Comparison of ENCODE assay signal across 11 cellular contexts in genomic region chr11:324131-324530, GRCh38. TPM values are rescaled to one million over a fixed set of nuclear protein-coding genes. Genes with fewer than 3 reads are reported as not detected.
DNase-seq lines count a peak whose midpoint lies in the region; ATAC-seq, FAIRE-seq and TF ChIP-seq lines count a peak whose summit lies in the region.
"Had no signal": no experiment of that assay in that cellular context is flagged by ENCODE, and none has a peak within 500 bp of the region (broad histone marks: within the 10 kb centered on the region; RNA-seq: fewer than 3 reads in every experiment).

No MANE protein-coding gene starts in this region.

- H3K23me2 ChIP-seq in H1 (ENCODE audit: low read depth, low read length): peaks cover 3% of the 10 kb centered on the region; the same call in 1 of the 2 replicates

- no peaks in the 10 kb centered on the region for H4K20me1 ChIP-seq in H1 (replicated peaks in 1 of 2; ENCODE audit: control insufficient read depth in 1 of 2, insufficient read depth in 2 of 2, low read length in 2 of 2)

- H3K9me3 ChIP-seq in H1 (ENCODE audit: insufficient read depth in 2 of 2, low read depth in 1 of 2, low read length in 1 of 2) (no peaks in the 10 kb centered on the region), tibial nerve (no peaks in the 10 kb centered on the region)
- H3K9me3 ChIP-seq: pancreas had no signal

- no peak overlapping the region for H4K5ac ChIP-seq in H1 (ENCODE audit: insufficient read length, low read depth, low read length)

- TF ChIP-seq POLR2A in H1 (IDR thresholded peaks at IDR 0.05; ENCODE audit: control extremely low read depth in 1 of 2, low read depth in 2 of 2, low read length in 2 of 2) (no peak), tibial nerve (IDR thresholded peaks at IDR 0.05) (no peak)

- 76% methylated on average over 11 of the region's 11 CpGs; no CpG with 5 or more reads in 1 of the 2 experiments for WGBS in H1 (ENCODE audit: extremely low coverage in 1 of 2, insufficient coverage in 1 of 2, insufficient read length in 1 of 2, insufficient replicate concordance in 2 of 2, low coverage in 1 of 2, low lambda C conversion rate in 2 of 2, missing lambda C conversion rate in 1 of 2), 2 experiments
- WGBS in tibial nerve, 2 donors: 55 to 72% methylated on average over 11 of the region's 11 CpGs

- H3K36me3 Mint-ChIP-seq in naive thymus-derived CD8-positive, alpha-beta T cell: no peaks in the 10 kb centered on the region
- H3K36me3 Mint-ChIP-seq: IgD-negative memory B cell had no signal

- POLR2A ChIA-PET in H1 (lab: Charles Lee; ENCODE audit: partially characterized antibody): interaction anchor here (0.8 to 2.2 kb wide), 3 partner anchors 10 to 24 kb away, joined by 3 to 6 read pairs (median 4); no protein-coding TSS in a partner anchor
- POLR2A ChIA-PET in naive thymus-derived CD8-positive, alpha-beta T cell (lab: Charles Lee): interaction anchor here (0.6 to 4.5 kb wide), 11 partner anchors 8 to 116 kb away, joined by 3 to 56 read pairs (median 4); no protein-coding TSS in a partner anchor

- no peak for FAIRE-seq in H1 (lab: Jason Lieb, UNC)
- FAIRE-seq: pancreas had no signal

- H4K8ac ChIP-seq in H1 (ENCODE audit: extremely low read depth, insufficient read depth, low read length): no peak overlapping the region

- no peak overlapping the region for H3K9ac ChIP-seq in H1 (replicated peaks in 1 of 4; ENCODE audit: extremely low read depth in 1 of 4, low read depth in 3 of 4, low read length in 3 of 4)

- no peak overlapping the region for H2BK15ac ChIP-seq in H1 (ENCODE audit: low read length)

- H2BK12ac ChIP-seq in H1 (ENCODE audit: low read depth, low read length): peak overlapping the region; percentile 84; the same call in 1 of the 2 replicates

- no peaks in the 10 kb centered on the region for H3K27me3 Mint-ChIP-seq in naive thymus-derived CD8-positive, alpha-beta T cell

- no peak overlapping the region for H3K18ac ChIP-seq in H1 (ENCODE audit: extremely low read depth, low read length)

- intact Hi-C loops in Right ventricle myocardium inferior (cut with DNase I) (no loop called here), left cardiac atrium (cut with DNase I) (no loop called here)

- TF ChIP-seq CTCF in H1 (IDR thresholded peaks at IDR 0.05; ENCODE audit: control extremely low read depth in 1 of 3, insufficient read depth in 1 of 3, low read depth in 1 of 3, low read length in 3 of 3): no peak
- no peak for TF ChIP-seq CTCF in tibial nerve (IDR thresholded peaks at IDR 0.05)

- H4K91ac ChIP-seq in H1 (replicated peaks; ENCODE audit: insufficient read length, low read length): no peak overlapping the region

- DNase-seq in Right ventricle myocardium inferior (ENCODE audit: missing footprints): peak; percentile 34
- DNase-seq in left cardiac atrium: no peak
- peak in 1 of 2 experiments; percentile 46 for DNase-seq in H1 (ENCODE audit: low read depth in 1 of 2, low spot score in 2 of 2)
- DNase-seq in naive thymus-derived CD8-positive, alpha-beta T cell: no peak
- no peak for DNase-seq in tibial nerve (ENCODE audit: low spot score in 2 of 2)
- no peak for DNase-seq in iPS-NIHi11 (ENCODE audit: low spot score)
- no peak for DNase-seq in stimulated activated naive CD4-positive, alpha-beta T cell (lab: John Stamatoyannopoulos, UW)
- DNase-seq: pancreas had no signal

- peaks cover 35 to 71% (median 66%) of the 10 kb centered on the region in 4 donors for H3K4me1 Mint-ChIP-seq in naive thymus-derived CD8-positive, alpha-beta T cell

- ATAC-seq in Right ventricle myocardium inferior (no peak), left cardiac atrium (no peak), GM19452 (IDR thresholded peaks at IDR 0.05; ENCODE audit: unreplicated experiment) (no peak)
- ATAC-seq in naive thymus-derived CD8-positive, alpha-beta T cell: no peak
- ATAC-seq: pancreas had no signal

- H3K27ac ChIP-seq in H1 (ENCODE audit: low read depth, low read length) (no peak overlapping the region), tibial nerve (peak overlapping the region; percentile 74 to 97 (median 94))

- H3K79me1 ChIP-seq in H1 (ENCODE audit: low read depth, low read length): no peaks in the 10 kb centered on the region

- TF ChIP-seq RAD21 in H1 (IDR thresholded peaks at IDR 0.05 in 1 of 2, conservative IDR thresholded peaks at IDR 0.05 in 1 of 2; ENCODE audit: low read depth in 2 of 2, low read length in 2 of 2): no peak

- H2BK120ac ChIP-seq in H1 (replicated peaks; ENCODE audit: low read depth, low read length): no peak overlapping the region

- no peak overlapping the region for H3K4me2 ChIP-seq in H1 (ENCODE audit: insufficient read depth in 1 of 2, low read depth in 2 of 2, low read length in 2 of 2)

- H3K27me3 ChIP-seq in H1 (replicated peaks in 1 of 4; ENCODE audit: control insufficient read depth in 3 of 4, extremely low read depth in 1 of 4, insufficient read depth in 3 of 4, low read length in 3 of 4): no peaks in the 10 kb centered on the region
- no peaks in the 10 kb centered on the region for H3K27me3 ChIP-seq in tibial nerve
- H3K27me3 ChIP-seq: pancreas had no signal

- no peak overlapping the region for H2AK5ac ChIP-seq in H1 (ENCODE audit: low read depth, low read length)

- peaks cover 0 to 3% of the 10 kb centered on the region in 2 experiments; a peak in 1 of 4 replicates for H3K79me2 ChIP-seq in H1 (ENCODE audit: control insufficient read depth in 1 of 2, insufficient read depth in 2 of 2, low read length in 2 of 2)

- H3K4me3 Mint-ChIP-seq in naive thymus-derived CD8-positive, alpha-beta T cell: peak overlapping the region in 9 of 10 donors; percentile 45 to 81 (median 69)

- no peak overlapping the region for H2BK20ac ChIP-seq in H1 (ENCODE audit: low read length)

- H2BK5ac ChIP-seq in H1 (ENCODE audit: low read depth, low read length): no peak overlapping the region; the same call in 1 of the 2 replicates

- no peak overlapping the region for H3K4me3 ChIP-seq in H1 (ENCODE audit: extremely low read depth in 1 of 4, insufficient read depth in 2 of 4, low read depth in 3 of 4, low read length in 4 of 4)
- no peak overlapping the region for H3K4me3 ChIP-seq in tibial nerve
- H3K4me3 ChIP-seq: pancreas had no signal

- no peak overlapping the region for H3K4ac ChIP-seq in H1 (replicated peaks; ENCODE audit: insufficient read length, low read depth, low read length)

- H3K4me1 ChIP-seq in H1 (replicated peaks in 1 of 4; ENCODE audit: control insufficient read depth in 3 of 4, insufficient read depth in 4 of 4, low read length in 3 of 4) (peaks cover 0 to 26% (median 9%) of the 10 kb centered on the region in 4 experiments; a peak in 6 of 7 replicates), tibial nerve (peaks cover 4 to 56% (median 44%) of the 10 kb centered on the region in 4 donors)

- no peaks in the 10 kb centered on the region for H3K36me3 ChIP-seq in H1 (ENCODE audit: control insufficient read depth in 2 of 4, insufficient read depth in 4 of 4, low read length in 3 of 4)
- H3K36me3 ChIP-seq in tibial nerve: peaks cover 0 to 4% (median 0%) of the 10 kb centered on the region in 3 donors
- H3K36me3 ChIP-seq: pancreas had no signal

- TF ChIP-seq EP300 in H1 (IDR thresholded peaks at IDR 0.05; ENCODE audit: borderline replicate concordance in 1 of 2, low read depth in 2 of 2, low read length in 2 of 2): no peak
- TF ChIP-seq EP300 in tibial nerve (IDR thresholded peaks at IDR 0.05): no peak

- CTCF ChIA-PET in H1 (lab: Charles Lee; ENCODE audit: partially characterized antibody): interaction anchor here (0.7 to 2.3 kb wide), 6 partner anchors 9 to 74 kb away, joined by 4 to 9 read pairs (median 4); partner anchors contain the start of genes IFITM2 and IFITM5

- H3K56ac ChIP-seq in H1 (replicated peaks; ENCODE audit: insufficient read length, low read depth, low read length): no peak overlapping the region

- H3K23ac ChIP-seq in H1 (ENCODE audit: insufficient read length): no peak overlapping the region

- H2AFZ ChIP-seq in H1 (ENCODE audit: low read length): no peak overlapping the region

- peak overlapping the region; percentile 81 to 95 (median 89) for H3K27ac Mint-ChIP-seq in naive thymus-derived CD8-positive, alpha-beta T cell

- H3K9me3 Mint-ChIP-seq in naive thymus-derived CD8-positive, alpha-beta T cell: no peaks in the 10 kb centered on the region
- H3K9me3 Mint-ChIP-seq: IgD-negative memory B cell had no signal

- H3K14ac ChIP-seq in H1 (ENCODE audit: insufficient read length): no peak overlapping the region

RNA-seq across cellular contexts. Expression of gene IFITM3, which starts 3.5 kb away (rescaled TPM):
- total RNA-seq in Right ventricle myocardium inferior: 401 TPM
- total RNA-seq in left cardiac atrium: 100 to 1,000 TPM; 669 to 779 TPM
- total RNA-seq in H1 (2021; fragmentation: NEBNext Ultra II Directional; extraction: Animal tissue kit (Norgen Biotek cat#: 25700)): 230 and 238 TPM in 2 replicates
- polyA plus RNA-seq in H1 (2011; rRNA removed): 666 and 779 TPM in 2 replicates
- polyA plus RNA-seq in H1 (2011; cell fraction: cytosol; rRNA removed): 365 TPM
- 320 TPM for polyA plus RNA-seq in H1 (2011; cell fraction: nucleus; rRNA removed)
- 512 to 625 TPM (median 570 TPM) in 4 replicates for polyA plus RNA-seq in H1 (2012, experiment 1 of 2)
- 529 TPM for polyA plus RNA-seq in H1 (2012, experiment 2 of 2)
- 497 TPM for polyA plus RNA-seq in H1 (2013, experiment 1 of 2)
- 568 TPM for polyA plus RNA-seq in H1 (2013, experiment 2 of 2)
- 133 and 217 TPM in 2 replicates for polyA minus RNA-seq in H1 (2011; rRNA and poly(A)+ RNA removed)
- polyA minus RNA-seq in H1 (2011; cell fraction: cytosol; rRNA and poly(A)+ RNA removed): 219 TPM
- 99.5 TPM for polyA minus RNA-seq in H1 (2011; cell fraction: nucleus; rRNA and poly(A)+ RNA removed)
- total RNA-seq in naive thymus-derived CD8-positive, alpha-beta T cell: 10 to 100 TPM; 11.3 to 11.9 TPM
- 100 to 1,000 TPM in 2 of 3 donors, 10 to 100 TPM in 1; 45.1 to 202 (median 196) TPM for polyA plus RNA-seq in naive thymus-derived CD8-positive, alpha-beta T cell
- 100 to 1,000 TPM; 258 to 816 (median 325) TPM for total RNA-seq in tibial nerve

RNA-seq across cellular contexts. Expression of gene IFITM1, which starts 10.3 kb away (rescaled TPM):
- total RNA-seq in Right ventricle myocardium inferior: 125 TPM
- total RNA-seq in left cardiac atrium: 100 to 1,000 TPM; 151 to 215 TPM
- 394 and 417 TPM in 2 replicates for total RNA-seq in H1 (2021; fragmentation: NEBNext Ultra II Directional; extraction: Animal tissue kit (Norgen Biotek cat#: 25700))
- 1,464 and 1,887 TPM in 2 replicates for polyA plus RNA-seq in H1 (2011; rRNA removed)
- 1,079 TPM for polyA plus RNA-seq in H1 (2011; cell fraction: cytosol; rRNA removed)
- polyA plus RNA-seq in H1 (2011; cell fraction: nucleus; rRNA removed): 974 TPM
- polyA plus RNA-seq in H1 (2012, experiment 1 of 2): 247 to 559 TPM (median 446 TPM) in 4 replicates
- 534 TPM for polyA plus RNA-seq in H1 (2012, experiment 2 of 2)
- polyA plus RNA-seq in H1 (2013, experiment 1 of 2): 788 TPM
- 902 TPM for polyA plus RNA-seq in H1 (2013, experiment 2 of 2)
- polyA minus RNA-seq in H1 (2011; rRNA and poly(A)+ RNA removed): 336 and 605 TPM in 2 replicates
- polyA minus RNA-seq in H1 (2011; cell fraction: cytosol; rRNA and poly(A)+ RNA removed): 285 TPM
- 204 TPM for polyA minus RNA-seq in H1 (2011; cell fraction: nucleus; rRNA and poly(A)+ RNA removed)
- 10 to 100 TPM; 90.0 to 91.0 TPM for total RNA-seq in naive thymus-derived CD8-positive, alpha-beta T cell
- 1,000 to 10,000 TPM; 1,833 to 2,198 (median 2,135) TPM for polyA plus RNA-seq in naive thymus-derived CD8-positive, alpha-beta T cell
- 100 to 1,000 TPM; 216 to 431 (median 256) TPM for total RNA-seq in tibial nerve

RNA-seq across cellular contexts. Expression of gene IFITM2, which starts 16.5 kb away (rescaled TPM):
- total RNA-seq in Right ventricle myocardium inferior (253 TPM), left cardiac atrium (100 to 1,000 TPM; 420 to 494 TPM), tibial nerve (100 to 1,000 TPM; 258 to 624 (median 292) TPM)
- 363 and 399 TPM in 2 replicates for total RNA-seq in H1 (2021; fragmentation: NEBNext Ultra II Directional; extraction: Animal tissue kit (Norgen Biotek cat#: 25700))
- polyA plus RNA-seq in H1 (2011; rRNA removed): 764 and 902 TPM in 2 replicates
- polyA plus RNA-seq in H1 (2011; cell fraction: cytosol; rRNA removed): 381 TPM
- 326 TPM for polyA plus RNA-seq in H1 (2011; cell fraction: nucleus; rRNA removed)
- 487 to 716 TPM (median 624 TPM) in 4 replicates for polyA plus RNA-seq in H1 (2012, experiment 1 of 2)
- polyA plus RNA-seq in H1 (2012, experiment 2 of 2): 666 TPM
- 1,170 TPM for polyA plus RNA-seq in H1 (2013, experiment 1 of 2)
- 1,490 TPM for polyA plus RNA-seq in H1 (2013, experiment 2 of 2)
- 220 and 246 TPM in 2 replicates for polyA minus RNA-seq in H1 (2011; rRNA and poly(A)+ RNA removed)
- 86.5 TPM for polyA minus RNA-seq in H1 (2011; cell fraction: cytosol; rRNA and poly(A)+ RNA removed)
- polyA minus RNA-seq in H1 (2011; cell fraction: nucleus; rRNA and poly(A)+ RNA removed): 58.9 TPM
- 100 to 1,000 TPM; 115 to 122 TPM for total RNA-seq in naive thymus-derived CD8-positive, alpha-beta T cell
- 1,000 to 10,000 TPM; 2,345 to 2,732 (median 2,362) TPM for polyA plus RNA-seq in naive thymus-derived CD8-positive, alpha-beta T cell

RNA-seq across cellular contexts. Expression of gene IFITM5, which starts 24.8 kb away (rescaled TPM):
- not detected for total RNA-seq in Right ventricle myocardium inferior
- total RNA-seq in left cardiac atrium: not detected
- total RNA-seq in H1 (2021; fragmentation: NEBNext Ultra II Directional; extraction: Animal tissue kit (Norgen Biotek cat#: 25700)): not detected in 2 replicates
- 0.50 TPM in 1 of 2 replicates, not detected in the other for polyA plus RNA-seq in H1 (2011; rRNA removed)
- 0.21 TPM for polyA plus RNA-seq in H1 (2011; cell fraction: cytosol; rRNA removed)
- 0.30 TPM for polyA plus RNA-seq in H1 (2011; cell fraction: nucleus; rRNA removed)
- polyA plus RNA-seq in H1 (2012, experiment 1 of 2): 0.33 TPM in 1 of 4 replicates, not detected in the others
- not detected for polyA plus RNA-seq in H1 (2012, experiment 2 of 2)
- polyA plus RNA-seq in H1 (2013, experiment 1 of 2): 0.26 TPM
- 0.11 TPM for polyA plus RNA-seq in H1 (2013, experiment 2 of 2)
- not detected in 2 replicates for polyA minus RNA-seq in H1 (2011; rRNA and poly(A)+ RNA removed)
- not detected for polyA minus RNA-seq in H1 (2011; cell fraction: cytosol; rRNA and poly(A)+ RNA removed)
- polyA minus RNA-seq in H1 (2011; cell fraction: nucleus; rRNA and poly(A)+ RNA removed): not detected
- not detected for total RNA-seq in naive thymus-derived CD8-positive, alpha-beta T cell
- not detected for polyA plus RNA-seq in naive thymus-derived CD8-positive, alpha-beta T cell
- not detected for total RNA-seq in tibial nerve
- total RNA-seq: H4, pancreas had no signal
- polyA plus RNA-seq: IgD-negative memory B cell had no signal

RNA-seq across cellular contexts. Expression of gene PGGHG, which starts 35.2 kb away (rescaled TPM):
- total RNA-seq in Right ventricle myocardium inferior (10.0 TPM), left cardiac atrium (10 to 100 TPM; 10.8 to 15.8 TPM), tibial nerve (100 to 1,000 TPM in 1 of 4 donors, 10 to 100 TPM in 3; 43.7 to 166 (median 55.6) TPM)
- total RNA-seq in H1 (2021; fragmentation: NEBNext Ultra II Directional; extraction: Animal tissue kit (Norgen Biotek cat#: 25700)): 52.9 and 60.7 TPM in 2 replicates
- polyA plus RNA-seq in H1 (2011; rRNA removed): 34.8 and 61.4 TPM in 2 replicates
- 56.3 TPM for polyA plus RNA-seq in H1 (2011; cell fraction: cytosol; rRNA removed)
- 681 TPM for polyA plus RNA-seq in H1 (2011; cell fraction: nucleus; rRNA removed)
- 50.3 to 86.1 TPM (median 73.3 TPM) in 4 replicates for polyA plus RNA-seq in H1 (2012, experiment 1 of 2)
- polyA plus RNA-seq in H1 (2012, experiment 2 of 2): 36.1 TPM
- 44.0 TPM for polyA plus RNA-seq in H1 (2013, experiment 1 of 2)
- 38.3 TPM for polyA plus RNA-seq in H1 (2013, experiment 2 of 2)
- 8.6 and 10.8 TPM in 2 replicates for polyA minus RNA-seq in H1 (2011; rRNA and poly(A)+ RNA removed)
- 17.0 TPM for polyA minus RNA-seq in H1 (2011; cell fraction: cytosol; rRNA and poly(A)+ RNA removed)
- polyA minus RNA-seq in H1 (2011; cell fraction: nucleus; rRNA and poly(A)+ RNA removed): 53.3 TPM
- total RNA-seq in naive thymus-derived CD8-positive, alpha-beta T cell: 100 to 1,000 TPM; 662 to 707 TPM
- 10 to 100 TPM in 2 of 3 donors, 1 to 10 TPM in 1; 8.1 to 14.9 (median 11.2) TPM for polyA plus RNA-seq in naive thymus-derived CD8-positive, alpha-beta T cell

Comparison
In these comparisons a context has a peak if more than half of its experiments do, and no peak if none do; other contexts are left out.
1. RNA of gene IFITM3, which starts 3.5 kb away (total RNA-seq): 669 to 779 TPM in left cardiac atrium, 401 TPM in Right ventricle myocardium inferior (single experiment), 258 to 816 TPM in tibial nerve and 230 to 238 TPM in H1; 11.3 to 11.9 TPM in naive thymus-derived CD8-positive, alpha-beta T cell; every median in the first group is over 10 times any median in the second.